Comparison of ENCODE assay signal across 17 cellular contexts in genomic region chr1:223234164-223234501, GRCh38.
DNase-seq lines count a peak whose midpoint lies in the region; ATAC-seq and TF ChIP-seq lines count a peak whose summit lies in the region.
"Had no signal": no experiment of that assay in that cellular context is flagged by ENCODE, and none has a peak within 500 bp of the region (broad histone marks: within the 10 kb centered on the region; RNA-seq: fewer than 3 reads in every experiment).

No MANE protein-coding gene starts in this region.

- H3K4me1 Mint-ChIP-seq in activated naive CD8-positive, alpha-beta T cell treated with anti-CD3 and anti-CD28 coated beads, Interleukin-2, amount 50 U/mL, for 24 hours: peaks cover 58% of the 10 kb centered on the region
- peaks cover 11 to 12% of the 10 kb centered on the region in 2 donors for H3K4me1 Mint-ChIP-seq in natural killer cell

- H3K27me3 ChIP-seq in SK-N-SH (ENCODE audit: insufficient read depth) (no peaks in the 10 kb centered on the region), fibroblast of lung (ENCODE audit: control insufficient read depth, insufficient read depth, low read length) (no peaks in the 10 kb centered on the region), smooth muscle cell (ENCODE audit: low read depth) (no peaks in the 10 kb centered on the region)
- H3K27me3 ChIP-seq: adrenal gland, sigmoid colon, thyroid gland had no signal

- POLR2A ChIA-PET in SK-N-SH (lab: Yijun Ruan, JAX): no interaction called here

- H3K27me3 Mint-ChIP-seq in activated naive CD8-positive, alpha-beta T cell treated with anti-CD3 and anti-CD28 coated beads, Interleukin-2, amount 50 U/mL, for 24 hours: no peaks in the 10 kb centered on the region
- H3K27me3 Mint-ChIP-seq in natural killer cell (ENCODE audit: low read depth in 2 of 2): peaks cover 9 to 26% of the 10 kb centered on the region in 2 donors

- whole genome bisulfite sequencing in SK-N-SH (ENCODE audit: low lambda C conversion rate): 60% methylated on average over 1 of the region's 1 CpG
- 81% methylated on average over 1 of the region's 1 CpG for WGBS in smooth muscle cell (ENCODE audit: low lambda C conversion rate)

- peak overlapping the region; percentile 72 for H3K27ac Mint-ChIP-seq in activated naive CD8-positive, alpha-beta T cell treated with anti-CD3 and anti-CD28 coated beads, Interleukin-2, amount 50 U/mL, for 24 hours
- H3K27ac Mint-ChIP-seq in natural killer cell: no peak overlapping the region

- intact Hi-C loops in natural killer cell (cut with micrococcal nuclease): no loop called here

- H3K4me2 ChIP-seq in SK-N-SH (0 out of 2 replicates have a peak overlapping the region, but pooled peaks have one; percentile 8), fibroblast of lung (ENCODE audit: extremely low read depth, insufficient read depth, low read length) (peak overlapping the region; percentile 5), smooth muscle cell (peak overlapping the region; percentile 47)

- H3K79me2 ChIP-seq in SK-N-SH (ENCODE audit: insufficient read depth) (no peaks in the 10 kb centered on the region), fibroblast of lung (ENCODE audit: control insufficient read depth, insufficient read depth, low read length) (no peaks in the 10 kb centered on the region), smooth muscle cell (ENCODE audit: low read depth) (no peaks in the 10 kb centered on the region)

- peaks cover 2% of the 10 kb centered on the region for H3K36me3 Mint-ChIP-seq in activated naive CD8-positive, alpha-beta T cell treated with anti-CD3 and anti-CD28 coated beads, Interleukin-2, amount 50 U/mL, for 24 hours (ENCODE audit: low read depth)
- H3K36me3 Mint-ChIP-seq in natural killer cell: no peaks in the 10 kb centered on the region

- H3K4me3 ChIP-seq in SK-N-SH (ENCODE audit: low read depth in 2 of 2, low read length in 1 of 2) (no peak overlapping the region), fibroblast of lung (replicated peaks in 1 of 4; ENCODE audit: control extremely low read depth in 1 of 4, insufficient read depth in 1 of 4, low read depth in 3 of 4, low read length in 4 of 4) (no peak overlapping the region), smooth muscle cell (no peak overlapping the region)
- H3K4me3 ChIP-seq: adrenal gland, sigmoid colon, thyroid gland had no signal

- H3K4me1 ChIP-seq in SK-N-SH (ENCODE audit: control insufficient read depth in 1 of 2, insufficient read depth in 2 of 2, low read depth in 1 of 2, low read length in 1 of 2) (peaks cover 0 to 19% of the 10 kb centered on the region in 2 experiments; a peak in 1 of 4 replicates), fibroblast of lung (ENCODE audit: control insufficient read depth, extremely low read depth, insufficient read depth, low read length) (peaks cover 20% of the 10 kb centered on the region), smooth muscle cell (ENCODE audit: low read depth) (peaks cover 31% of the 10 kb centered on the region)
- H3K4me1 ChIP-seq: sigmoid colon, thyroid gland had no signal

- peaks cover 19% of the 10 kb centered on the region for H3K9me3 Mint-ChIP-seq in activated naive CD8-positive, alpha-beta T cell treated with anti-CD3 and anti-CD28 coated beads, Interleukin-2, amount 50 U/mL, for 24 hours
- H3K9me3 Mint-ChIP-seq in natural killer cell: no peaks in the 10 kb centered on the region

- H3K9ac ChIP-seq in SK-N-SH: no peak overlapping the region
- no peak overlapping the region for H3K9ac ChIP-seq in fibroblast of lung (ENCODE audit: insufficient read depth, low read length)
- peak overlapping the region; percentile 49 for H3K9ac ChIP-seq in smooth muscle cell (ENCODE audit: low read depth)

- H3K27ac ChIP-seq in SK-N-SH (ENCODE audit: low read depth in 2 of 2, low read length in 1 of 2) (no peak overlapping the region), fibroblast of lung (ENCODE audit: insufficient read depth, low read length) (peak overlapping the region; percentile 4), smooth muscle cell (ENCODE audit: low read depth) (peak overlapping the region; percentile 84)
- H3K27ac ChIP-seq: 22Rv1, adrenal gland, thyroid gland had no signal

- no peak overlapping the region for H2AFZ ChIP-seq in SK-N-SH (ENCODE audit: low read depth)
- H2AFZ ChIP-seq in fibroblast of lung (ENCODE audit: low read length): no peak overlapping the region
- peak overlapping the region; percentile 21 for H2AFZ ChIP-seq in smooth muscle cell (ENCODE audit: low read depth)

- no peaks in the 10 kb centered on the region for H3K9me3 ChIP-seq in SK-N-SH
- no peaks in the 10 kb centered on the region for H3K9me3 ChIP-seq in fibroblast of lung (ENCODE audit: control insufficient read depth, insufficient read depth, low read depth, low read length)
- peaks cover 6% of the 10 kb centered on the region for H3K9me3 ChIP-seq in smooth muscle cell (replicated peaks; ENCODE audit: low read depth)
- H3K9me3 ChIP-seq: thyroid gland had no signal

- H4K20me1 ChIP-seq in SK-N-SH (ENCODE audit: insufficient read depth) (no peaks in the 10 kb centered on the region), fibroblast of lung (ENCODE audit: control insufficient read depth, extremely low read depth, insufficient read depth, low read length) (no peaks in the 10 kb centered on the region), smooth muscle cell (ENCODE audit: low read depth) (no peaks in the 10 kb centered on the region)

- no peak for DNase-seq in SK-N-SH
- DNase-seq in activated naive CD8-positive, alpha-beta T cell treated with anti-CD3 and anti-CD28 coated beads, Interleukin-2, amount 50 U/mL, for 24 hours: no peak
- no peak for DNase-seq in fibroblast of lung (ENCODE audit: low read depth in 2 of 2)
- DNase-seq in smooth muscle cell (lab: John Stamatoyannopoulos, UW; ENCODE audit: unreplicated experiment): no peak
- no peak for DNase-seq in RKO (ENCODE audit: low spot score)
- DNase-seq in natural killer cell: no peak
- DNase-seq in activated naive CD4-positive, alpha-beta T cell treated with Interleukin-2 at 50 U/mL for 16 hours: no peak
- DNase-seq: activated CD4-positive, alpha-beta T cell treated with anti-CD3 and anti-CD28 coated beads, Interleukin-2, amount 50 U/mL, for 1 hour; activated T-cell treated with anti-CD3 and anti-CD28 coated beads, Interleukin-2, amount 50 U/mL, for 4 hours; DMS79; MM.1S; NCI-H187; sigmoid colon; thyroid gland had no signal

- ATAC-seq in SK-N-SH treated with all-trans-retinoic acid at 6 μM for 48 hours (no peak), natural killer cell (no peak)
- no peak for ATAC-seq in activated naive CD8-positive, alpha-beta T cell treated with anti-CD3 and anti-CD28 coated beads, Interleukin-2, amount 50 U/mL, for 24 hours

- no peak overlapping the region for H3K4me3 Mint-ChIP-seq in activated naive CD8-positive, alpha-beta T cell treated with anti-CD3 and anti-CD28 coated beads, Interleukin-2, amount 50 U/mL, for 24 hours
- H3K4me3 Mint-ChIP-seq in natural killer cell: no peak overlapping the region
- H3K4me3 Mint-ChIP-seq: activated T-cell treated with anti-CD3 and anti-CD28 coated beads, Interleukin-2, amount 50 U/mL, for 4 hours had no signal

- TF ChIP-seq CTCF in SK-N-SH (IDR thresholded peaks at IDR 0.05) (no peak), fibroblast of lung (conservative IDR thresholded peaks at IDR 0.05 in 1 of 2, IDR thresholded peaks at IDR 0.05 in 1 of 2; ENCODE audit: low read depth in 1 of 2, low read length in 2 of 2) (no peak), smooth muscle cell (IDR thresholded peaks at IDR 0.05; ENCODE audit: borderline replicate concordance, insufficient read depth, poor library complexity, severe bottlenecking) (no peak), natural killer cell (IDR thresholded peaks at IDR 0.05) (no peak)

- no peak for TF ChIP-seq RAD21 in SK-N-SH (IDR thresholded peaks at IDR 0.05; ENCODE audit: low read length)

- peaks cover 14% of the 10 kb centered on the region for H3F3A ChIP-seq in SK-N-SH (replicated peaks; ENCODE audit: insufficient read depth)
- peaks cover 7% of the 10 kb centered on the region for H3F3A ChIP-seq in smooth muscle cell (ENCODE audit: low read depth)

- CTCF ChIA-PET in SK-N-SH (lab: Yijun Ruan, JAX): interaction anchor here (1.3 kb wide), 1 partner anchor 450 kb away, joined by 3 read pairs; no protein-coding TSS in a partner anchor

- H3K36me3 ChIP-seq in SK-N-SH (replicated peaks in 1 of 2; ENCODE audit: control insufficient read depth in 1 of 2, insufficient read depth in 2 of 2, low read length in 1 of 2) (no peaks in the 10 kb centered on the region), fibroblast of lung (ENCODE audit: control insufficient read depth, insufficient read depth, low read length) (no peaks in the 10 kb centered on the region), smooth muscle cell (ENCODE audit: low read depth) (no peaks in the 10 kb centered on the region)
- H3K36me3 ChIP-seq: adrenal gland, sigmoid colon, thyroid gland had no signal

- no peak for TF ChIP-seq EP300 in SK-N-SH (IDR thresholded peaks at IDR 0.05; ENCODE audit: borderline replicate concordance in 1 of 2, low read depth in 1 of 2, low read length in 1 of 2)

- no peaks in the 10 kb centered on the region for H3K9me2 ChIP-seq in SK-N-SH

TF ChIP-seq in SK-N-SH, 30 proteins besides CTCF, POLR2A, EP300 and RAD21 (continues in another document):
- TF ChIP-seq SIN3A (IDR thresholded peaks at IDR 0.05; ENCODE audit: borderline replicate concordance, low read depth, low read length) (no peak), TAF1 (IDR thresholded peaks at IDR 0.05; ENCODE audit: borderline replicate concordance, low read depth, low read length) (no peak), RXRA (IDR thresholded peaks at IDR 0.05; ENCODE audit: borderline replicate concordance, low read depth) (no peak), POLR2AphosphoS5 (IDR thresholded peaks at IDR 0.05; ENCODE audit: low read depth, low read length) (no peak), YY1 (IDR thresholded peaks at IDR 0.05; ENCODE audit: low read depth) (no peak), RCOR1 (IDR thresholded peaks at IDR 0.05; ENCODE audit: low read length) (no peak)

TF ChIP-seq in SK-N-SH treated with all-trans-retinoic acid at 6 μM for 48 hours, 23 proteins besides CTCF, POLR2A, EP300 and RAD21:
- TF ChIP-seq ESRRG (CRISPR knock-in tag; IDR thresholded peaks at IDR 0.05): no peak
TF ChIP-seq in SK-N-SH treated with all-trans-retinoic acid at 6 μM for 48 hours: peak in this region for 0.

Comparison
In these comparisons a context has a peak if more than half of its experiments do, and no peak if none do; other contexts are left out.
1. H3K27ac ChIP-seq: peak in fibroblast of lung (single experiment) and smooth muscle cell (single experiment); none in SK-N-SH (0 of 2).
2. Peak in every context shown above with its lines, with median percentiles within 50 percentile points of each other: H3K4me2 ChIP-seq.